Comparison of ENCODE assay signal across 9 cellular contexts in genomic region chr2:23566236-23567142, GRCh38.
DNase-seq lines count a peak whose midpoint lies in the region; ATAC-seq and TF ChIP-seq lines count a peak whose summit lies in the region.
"Had no signal": no experiment of that assay in that cellular context is flagged by ENCODE, and none has a peak within 500 bp of the region (broad histone marks: within the 10 kb centered on the region; RNA-seq: fewer than 3 reads in every experiment).

No MANE protein-coding gene starts in this region.

- no peaks in the 10 kb centered on the region for H3K36me3 ChIP-seq in breast epithelium
- H3K36me3 ChIP-seq: neutrophil had no signal

- H3K27ac ChIP-seq in breast epithelium: peak overlapping the region; percentile 90 to 92
- H3K27ac ChIP-seq: neutrophil had no signal

- H3K27me3 Mint-ChIP-seq in nephron progenitor cell (ENCODE audit: low read depth, poor library complexity): no peaks in the 10 kb centered on the region

- intact Hi-C loops in breast epithelium (cut with DNase I; ENCODE audit: low total_unique reads): no loop called here

- TF ChIP-seq CTCF in breast epithelium (IDR thresholded peaks at IDR 0.05) (no peak), nephron progenitor cell (IDR thresholded peaks at IDR 0.05) (peak; percentile 58)

- no peak for ATAC-seq in GM21576 (IDR thresholded peaks at IDR 0.05; ENCODE audit: unreplicated experiment)
- no peak for ATAC-seq in GM18511 (IDR thresholded peaks at IDR 0.05; ENCODE audit: unreplicated experiment)
- ATAC-seq in GM21447 (IDR thresholded peaks at IDR 0.05; ENCODE audit: unreplicated experiment): no peak

- no peak overlapping the region for H3K4me3 Mint-ChIP-seq in nephron progenitor cell

- H3K4me1 Mint-ChIP-seq in nephron progenitor cell: peaks cover 65% of the 10 kb centered on the region

- H3K27ac Mint-ChIP-seq in nephron progenitor cell: no peak overlapping the region

- H3K36me3 Mint-ChIP-seq in nephron progenitor cell (ENCODE audit: low read depth): no peaks in the 10 kb centered on the region

- no peaks in the 10 kb centered on the region for H3K9me3 ChIP-seq in breast epithelium
- H3K9me3 ChIP-seq: neutrophil had no signal

- no peak overlapping the region for H3K4me3 ChIP-seq in breast epithelium

- peak; percentile 58 for DNase-seq in NCI-H82 (lab: John Stamatoyannopoulos, UW)
- DNase-seq in NCI-H82 treated with DMSO at 0.1 percent for 48 hours (lab: John Stamatoyannopoulos, UW; ENCODE audit: unreplicated experiment): no peak
- DNase-seq in NCI-H460 (ENCODE audit: extremely low read depth, low read depth): peak; percentile 6
- DNase-seq in breast epithelium (ENCODE audit: low spot score in 2 of 2): no peak
- DNase-seq in nephron progenitor cell: peak; percentile 51

- TF ChIP-seq POLR2A in breast epithelium (IDR thresholded peaks at IDR 0.05): no peak

- H3K27me3 ChIP-seq in breast epithelium: no peaks in the 10 kb centered on the region

- H3K4me1 ChIP-seq in breast epithelium: peaks cover 4 to 27% of the 10 kb centered on the region in 2 donors

- H3K9me3 Mint-ChIP-seq in nephron progenitor cell: no peaks in the 10 kb centered on the region

Comparison
In these comparisons a context has a peak if more than half of its experiments do, and no peak if none do; other contexts are left out.
1. DNase-seq: peak in NCI-H82 (single experiment), NCI-H460 (single experiment) and nephron progenitor cell (single experiment); none in NCI-H82 treated with DMSO at 0.1 percent for 48 hours (single experiment) and breast epithelium (0 of 2).